Comparison of ENCODE assay signal across 20 cellular contexts in genomic region chr20:40776702-40777457, GRCh38.
"Had no signal": no experiment of that assay in that cellular context is flagged by ENCODE, and none has a peak within 500 bp of the region (broad histone marks: within the 10 kb centered on the region; RNA-seq: fewer than 3 reads in every experiment).

No MANE protein-coding gene starts in this region.

- H3K9me3 ChIP-seq: body of pancreas, colonic mucosa, lower lobe of right lung, ovary, thyroid gland had no signal

- ATAC-seq: activated CD8-positive, alpha-beta T cell treated with anti-CD3 and anti-CD28 coated beads for 36 hours; body of pancreas; esophagus mucosa; lower lobe of right lung; stimulated activated effector memory CD8-positive, alpha-beta T cell treated with anti-CD3 and anti-CD28 coated beads, Interleukin-12 subunit alpha, Interleukin-12 subunit beta, amount 100 ng/mL, for 72 hours had no signal

- H3K4me1 ChIP-seq: body of pancreas, colonic mucosa, thyroid gland had no signal

- H3K27me3 ChIP-seq: body of pancreas, colonic mucosa, ovary, thyroid gland had no signal

- H3K27ac ChIP-seq: body of pancreas, colonic mucosa, lower lobe of right lung, ovary, thyroid gland had no signal

- H3K4me3 ChIP-seq: body of pancreas, colonic mucosa, lower lobe of right lung, ovary, thyroid gland had no signal

- H3K4me1 Mint-ChIP-seq: neural crest cell had no signal

- H3K36me3 ChIP-seq: colonic mucosa, lower lobe of right lung, ovary, thyroid gland had no signal

- H3K27me3 Mint-ChIP-seq: activated B cell treated with CpG ODN at 0.5 μM for 24 hours; activated CD8-positive, alpha-beta T cell treated with anti-CD3 and anti-CD28 coated beads for 36 hours; activated naive CD8-positive, alpha-beta T cell had no signal

- H3K9me3 Mint-ChIP-seq: activated B cell treated with CpG ODN at 0.5 μM for 24 hours; activated CD8-positive, alpha-beta T cell treated with anti-CD3 and anti-CD28 coated beads for 36 hours; neural crest cell; stimulated activated effector memory CD8-positive, alpha-beta T cell treated with anti-CD3 and anti-CD28 coated beads, Interleukin-12 subunit alpha, Interleukin-12 subunit beta, amount 100 ng/mL, for 72 hours had no signal

- H3K27ac Mint-ChIP-seq: activated B cell treated with CpG ODN at 0.5 μM for 24 hours; activated CD8-positive, alpha-beta T cell treated with anti-CD3 and anti-CD28 coated beads for 36 hours; activated naive CD8-positive, alpha-beta T cell; stimulated activated effector memory CD8-positive, alpha-beta T cell treated with anti-CD3 and anti-CD28 coated beads, Interleukin-12 subunit alpha, Interleukin-12 subunit beta, amount 100 ng/mL, for 72 hours had no signal

- H3K36me3 Mint-ChIP-seq: activated naive CD8-positive, alpha-beta T cell; stimulated activated effector memory CD8-positive, alpha-beta T cell treated with anti-CD3 and anti-CD28 coated beads, Interleukin-12 subunit alpha, Interleukin-12 subunit beta, amount 100 ng/mL, for 72 hours had no signal

- H3K4me3 Mint-ChIP-seq: activated B cell treated with CpG ODN at 0.5 μM for 24 hours; activated CD8-positive, alpha-beta T cell treated with anti-CD3 and anti-CD28 coated beads for 36 hours; activated naive CD8-positive, alpha-beta T cell; neural crest cell; stimulated activated effector memory CD8-positive, alpha-beta T cell treated with anti-CD3 and anti-CD28 coated beads, Interleukin-12 subunit alpha, Interleukin-12 subunit beta, amount 100 ng/mL, for 72 hours had no signal

- DNase-seq: activated B cell treated with CpG ODN at 0.5 μM for 24 hours; activated CD4-positive, alpha-beta T cell treated with anti-CD3 and anti-CD28 coated beads for 48 hours; activated CD8-positive, alpha-beta T cell treated with anti-CD3 and anti-CD28 coated beads for 36 hours; activated gamma-delta T cell; activated T-cell treated with anti-CD3 and anti-CD28 coated beads, Interleukin-2, amount 50 U/mL, for 48 hours; amniotic stem cell; central memory CD4-positive, alpha-beta T cell; colonic mucosa; hypothalamus; kidney glomerular epithelial cell; lower lobe of right lung; midbrain; ovary; T-helper 2 cell; thyroid gland had no signal
